In genomic region chr5:125006011-125006685, GRCh38 we compare ENCODE assay signal across 10 cellular contexts.
DNase-seq lines count a peak whose midpoint lies in the region; ATAC-seq and TF ChIP-seq lines count a peak whose summit lies in the region.
"Had no signal": no experiment of that assay in that cellular context is flagged by ENCODE, and none has a peak within 500 bp of the region (broad histone marks: within the 10 kb centered on the region; RNA-seq: fewer than 3 reads in every experiment).

No MANE protein-coding gene starts in this region.

- peak overlapping the region; percentile 13 for H3K4me3 Mint-ChIP-seq in stimulated activated naive CD8-positive, alpha-beta T cell treated with anti-CD3 and anti-CD28 coated beads, Interleukin-15, Interleukin-2, amounts not matched to agents 100 ng/mL and 50 ng/mL, for 24 hours
- H3K4me3 Mint-ChIP-seq in stimulated activated naive CD8-positive, alpha-beta T cell treated with anti-CD3 and anti-CD28 coated beads, Interleukin-15, amount 100 ng/mL, for 72 hours = no peak overlapping the region
- peak overlapping the region; percentile 7 for H3K4me3 Mint-ChIP-seq in type B pancreatic cell
- H3K4me3 Mint-ChIP-seq: activated naive CD8-positive, alpha-beta T cell treated with anti-CD3 and anti-CD28 coated beads, Interleukin-2, amount 10 ng/mL, durations not matched to agents 7 days and 5 days had no signal

- intact Hi-C loops in tibial artery (cut with DNase I; ENCODE audit: low total_unique reads) = no loop called here

- H3K36me3 Mint-ChIP-seq in stimulated activated naive CD8-positive, alpha-beta T cell treated with anti-CD3 and anti-CD28 coated beads, Interleukin-15, Interleukin-2, amounts not matched to agents 100 ng/mL and 50 ng/mL, for 24 hours (ENCODE audit: low read depth) = no peaks in the 10 kb centered on the region
- H3K36me3 Mint-ChIP-seq in type B pancreatic cell = no peaks in the 10 kb centered on the region
- H3K36me3 Mint-ChIP-seq: activated naive CD8-positive, alpha-beta T cell treated with anti-CD3 and anti-CD28 coated beads, Interleukin-2, amount 10 ng/mL, durations not matched to agents 7 days and 5 days had no signal

- no peak overlapping the region for H3K27ac ChIP-seq in tibial artery

- DNase-seq in stimulated activated naive CD8-positive, alpha-beta T cell treated with anti-CD3 and anti-CD28 coated beads, Interleukin-15, amount 100 ng/mL, for 72 hours = no peak
- peak; percentile 22 for DNase-seq in NCI-H2171 treated with DMSO at 0.1 percent for 48 hours (lab: John Stamatoyannopoulos, UW)
- no peak for DNase-seq in type B pancreatic cell (ENCODE audit: extremely low spot score, unreplicated experiment)
- no peak for DNase-seq in tibial artery
- no peak for DNase-seq in stimulated activated CD4-positive, alpha-beta T cell treated with anti-CD3 and anti-CD28 coated beads, Interleukin-4, amount 100 ng/mL, for 24 hours
- DNase-seq in NCI-H446 treated with DMSO at 0.1 percent for 48 hours (lab: John Stamatoyannopoulos, UW) = no peak
- DNase-seq: activated naive CD8-positive, alpha-beta T cell treated with anti-CD3 and anti-CD28 coated beads, Interleukin-2, amount 10 ng/mL, durations not matched to agents 7 days and 5 days; NCI-H2107 had no signal

- H3K4me1 Mint-ChIP-seq in stimulated activated naive CD8-positive, alpha-beta T cell treated with anti-CD3 and anti-CD28 coated beads, Interleukin-15, Interleukin-2, amounts not matched to agents 100 ng/mL and 50 ng/mL, for 24 hours (ENCODE audit: low read depth) = peaks cover 24% of the 10 kb centered on the region
- peaks cover 8% of the 10 kb centered on the region for H3K4me1 Mint-ChIP-seq in stimulated activated naive CD8-positive, alpha-beta T cell treated with anti-CD3 and anti-CD28 coated beads, Interleukin-15, amount 100 ng/mL, for 72 hours
- peaks cover 15% of the 10 kb centered on the region for H3K4me1 Mint-ChIP-seq in type B pancreatic cell (ENCODE audit: unreplicated experiment)

- no peak overlapping the region for H3K27ac Mint-ChIP-seq in stimulated activated naive CD8-positive, alpha-beta T cell treated with anti-CD3 and anti-CD28 coated beads, Interleukin-15, Interleukin-2, amounts not matched to agents 100 ng/mL and 50 ng/mL, for 24 hours
- H3K27ac Mint-ChIP-seq in stimulated activated naive CD8-positive, alpha-beta T cell treated with anti-CD3 and anti-CD28 coated beads, Interleukin-15, amount 100 ng/mL, for 72 hours = no peak overlapping the region
- H3K27ac Mint-ChIP-seq in type B pancreatic cell = no peak overlapping the region
- H3K27ac Mint-ChIP-seq: activated naive CD8-positive, alpha-beta T cell treated with anti-CD3 and anti-CD28 coated beads, Interleukin-2, amount 10 ng/mL, durations not matched to agents 7 days and 5 days had no signal

- TF ChIP-seq CTCF in type B pancreatic cell (conservative IDR thresholded peaks at IDR 0.05) (no peak), tibial artery (IDR thresholded peaks at IDR 0.05) (no peak)

- H3K4me1 ChIP-seq in tibial artery = no peaks in the 10 kb centered on the region

- H3K27me3 ChIP-seq in tibial artery = no peaks in the 10 kb centered on the region

- H3K9me3 Mint-ChIP-seq in stimulated activated naive CD8-positive, alpha-beta T cell treated with anti-CD3 and anti-CD28 coated beads, Interleukin-15, Interleukin-2, amounts not matched to agents 100 ng/mL and 50 ng/mL, for 24 hours = no peaks in the 10 kb centered on the region
- peaks cover 0 to 4% of the 10 kb centered on the region in 2 donors for H3K9me3 Mint-ChIP-seq in stimulated activated naive CD8-positive, alpha-beta T cell treated with anti-CD3 and anti-CD28 coated beads, Interleukin-15, amount 100 ng/mL, for 72 hours
- peaks cover 10% of the 10 kb centered on the region for H3K9me3 Mint-ChIP-seq in type B pancreatic cell
- H3K9me3 Mint-ChIP-seq: activated naive CD8-positive, alpha-beta T cell treated with anti-CD3 and anti-CD28 coated beads, Interleukin-2, amount 10 ng/mL, durations not matched to agents 7 days and 5 days had no signal

- no peak overlapping the region for H3K4me3 ChIP-seq in tibial artery

- H3K36me3 ChIP-seq in tibial artery = no peaks in the 10 kb centered on the region

- no peaks in the 10 kb centered on the region for H3K9me3 ChIP-seq in tibial artery

- ATAC-seq in stimulated activated naive CD8-positive, alpha-beta T cell treated with anti-CD3 and anti-CD28 coated beads, Interleukin-15, amount 100 ng/mL, for 72 hours = no peak
- peak; percentile 55 for ATAC-seq in HG02981 (IDR thresholded peaks at IDR 0.05; ENCODE audit: unreplicated experiment)

- peaks cover 7% of the 10 kb centered on the region for H3K27me3 Mint-ChIP-seq in stimulated activated naive CD8-positive, alpha-beta T cell treated with anti-CD3 and anti-CD28 coated beads, Interleukin-15, Interleukin-2, amounts not matched to agents 100 ng/mL and 50 ng/mL, for 24 hours
- peaks cover 4% of the 10 kb centered on the region for H3K27me3 Mint-ChIP-seq in stimulated activated naive CD8-positive, alpha-beta T cell treated with anti-CD3 and anti-CD28 coated beads, Interleukin-15, amount 100 ng/mL, for 72 hours
- H3K27me3 Mint-ChIP-seq in type B pancreatic cell = peaks cover 16% of the 10 kb centered on the region
- H3K27me3 Mint-ChIP-seq: activated naive CD8-positive, alpha-beta T cell treated with anti-CD3 and anti-CD28 coated beads, Interleukin-2, amount 10 ng/mL, durations not matched to agents 7 days and 5 days had no signal

Comparison
In these comparisons a context has a peak if more than half of its experiments do, and no peak if none do; other contexts are left out.
1. H3K4me3 Mint-ChIP-seq: peak in stimulated activated naive CD8-positive, alpha-beta T cell treated with anti-CD3 and anti-CD28 coated beads, Interleukin-15, Interleukin-2, amounts not matched to agents 100 ng/mL and 50 ng/mL, for 24 hours (single experiment) and type B pancreatic cell (single experiment); none in stimulated activated naive CD8-positive, alpha-beta T cell treated with anti-CD3 and anti-CD28 coated beads, Interleukin-15, amount 100 ng/mL, for 72 hours (0 of 2).